ENCODE assay signal across 9 cellular contexts in genomic region chr1:65525297-65526048, GRCh38.
DNase-seq lines count a peak whose midpoint lies in the region; ATAC-seq, FAIRE-seq and TF ChIP-seq lines count a peak whose summit lies in the region.
"Had no signal": no experiment of that assay in that cellular context is flagged by ENCODE, and none has a peak within 500 bp of the region (broad histone marks: within the 10 kb centered on the region; RNA-seq: fewer than 3 reads in every experiment).

No MANE protein-coding gene starts in this region.

- intact Hi-C loops in left lung (cut with DNase I): no loop called here
- intact Hi-C loops in activated T-helper 1 cell treated with anti-CD3 and anti-CD28 coated beads, Interleukin-12 subunit alpha, Interleukin-12 subunit beta, Interleukin-2, Interleukin-4 antibody, amounts not matched to agents 30 ng/mL and 10 ng/mL and 1 ng/mL, durations not matched to agents 14 hours and 24 hours and 36 hours (cut with micrococcal nuclease): no loop called here

- H3K4me3 Mint-ChIP-seq in activated T-helper 1 cell treated with anti-CD3 and anti-CD28 coated beads, Interleukin-12 subunit alpha, Interleukin-12 subunit beta, Interleukin-2, Interleukin-4 antibody, amounts not matched to agents 30 ng/mL and 10 ng/mL and 1 ng/mL, durations not matched to agents 14 hours and 24 hours and 36 hours: no peak overlapping the region

- DNase-seq in NCI-H146 (lab: John Stamatoyannopoulos, UW) (peak; percentile 33), NCI-H146 treated with DMSO at 0.1 percent for 48 hours (lab: John Stamatoyannopoulos, UW; ENCODE audit: unreplicated experiment) (no peak), bronchial epithelial cell (ENCODE audit: low read depth) (no peak), left lung (peak in 1 of 2 donors; percentile 80), suprapubic skin (ENCODE audit: low spot score in 2 of 2) (peak in 1 of 2 donors; percentile 68), OCI-M2 (lab: John Stamatoyannopoulos, UW; ENCODE audit: unreplicated experiment) (no peak)
- no peak for DNase-seq in activated T-helper 1 cell treated with anti-CD3 and anti-CD28 coated beads, Interleukin-12 subunit alpha, Interleukin-12 subunit beta, Interleukin-2, Interleukin-4 antibody, amounts not matched to agents 30 ng/mL and 10 ng/mL and 1 ng/mL, durations not matched to agents 14 hours and 24 hours and 36 hours (ENCODE audit: low spot score)
- DNase-seq: AML-193 had no signal

- H3K27ac ChIP-seq in left lung (peak overlapping the region; percentile 2 to 63), suprapubic skin (peak overlapping the region; percentile 79)

- FAIRE-seq in bronchial epithelial cell (lab: Jason Lieb, UNC): no peak

- peak overlapping the region; percentile 10 for H3K4me3 ChIP-seq in bronchial epithelial cell (ENCODE audit: low read depth, low read length)
- H3K4me3 ChIP-seq in left lung: peak overlapping the region; percentile 28 to 38
- peak overlapping the region; percentile 63 for H3K4me3 ChIP-seq in suprapubic skin

- TF ChIP-seq POLR2A in suprapubic skin (IDR thresholded peaks at IDR 0.05): no peak

- H3K4me1 ChIP-seq in left lung (peaks cover 0 to 10% of the 10 kb centered on the region in 2 donors), suprapubic skin (peaks cover 20% of the 10 kb centered on the region)

- ATAC-seq in left lung: peak; percentile 53
- ATAC-seq in HG03565 (IDR thresholded peaks at IDR 0.05; ENCODE audit: unreplicated experiment): no peak

- H3K36me3 Mint-ChIP-seq in activated T-helper 1 cell treated with anti-CD3 and anti-CD28 coated beads, Interleukin-12 subunit alpha, Interleukin-12 subunit beta, Interleukin-2, Interleukin-4 antibody, amounts not matched to agents 30 ng/mL and 10 ng/mL and 1 ng/mL, durations not matched to agents 14 hours and 24 hours and 36 hours (ENCODE audit: low read depth): no peaks in the 10 kb centered on the region

- H3K27ac Mint-ChIP-seq in activated T-helper 1 cell treated with anti-CD3 and anti-CD28 coated beads, Interleukin-12 subunit alpha, Interleukin-12 subunit beta, Interleukin-2, Interleukin-4 antibody, amounts not matched to agents 30 ng/mL and 10 ng/mL and 1 ng/mL, durations not matched to agents 14 hours and 24 hours and 36 hours: no peak overlapping the region

- H3K9me3 Mint-ChIP-seq in activated T-helper 1 cell treated with anti-CD3 and anti-CD28 coated beads, Interleukin-12 subunit alpha, Interleukin-12 subunit beta, Interleukin-2, Interleukin-4 antibody, amounts not matched to agents 30 ng/mL and 10 ng/mL and 1 ng/mL, durations not matched to agents 14 hours and 24 hours and 36 hours: no peaks in the 10 kb centered on the region

- TF ChIP-seq CTCF in bronchial epithelial cell (IDR thresholded peaks at IDR 0.05; ENCODE audit: insufficient read depth, low read length, severe bottlenecking) (no peak), left lung (IDR thresholded peaks at IDR 0.05) (no peak), suprapubic skin (IDR thresholded peaks at IDR 0.05) (no peak)

- H3K36me3 ChIP-seq in bronchial epithelial cell (ENCODE audit: control insufficient read depth, insufficient read depth, low read length) (no peaks in the 10 kb centered on the region), left lung (no peaks in the 10 kb centered on the region), suprapubic skin (no peaks in the 10 kb centered on the region)

- no peak for TF ChIP-seq EP300 in suprapubic skin (IDR thresholded peaks at IDR 0.05)

- H3K9me3 ChIP-seq in left lung (no peaks in the 10 kb centered on the region), suprapubic skin (no peaks in the 10 kb centered on the region)

- no peaks in the 10 kb centered on the region for H3K4me1 Mint-ChIP-seq in activated T-helper 1 cell treated with anti-CD3 and anti-CD28 coated beads, Interleukin-12 subunit alpha, Interleukin-12 subunit beta, Interleukin-2, Interleukin-4 antibody, amounts not matched to agents 30 ng/mL and 10 ng/mL and 1 ng/mL, durations not matched to agents 14 hours and 24 hours and 36 hours (ENCODE audit: low read depth)

- 0% methylated on average over 24 of the region's 86 CpGs for WGBS in suprapubic skin

- peaks cover 36% of the 10 kb centered on the region for H3K27me3 Mint-ChIP-seq in activated T-helper 1 cell treated with anti-CD3 and anti-CD28 coated beads, Interleukin-12 subunit alpha, Interleukin-12 subunit beta, Interleukin-2, Interleukin-4 antibody, amounts not matched to agents 30 ng/mL and 10 ng/mL and 1 ng/mL, durations not matched to agents 14 hours and 24 hours and 36 hours (ENCODE audit: insufficient read depth)

- H3K27me3 ChIP-seq in bronchial epithelial cell (ENCODE audit: control insufficient read depth, insufficient read depth, low read length) (peaks cover 21% of the 10 kb centered on the region), left lung (peaks cover 38 to 54% of the 10 kb centered on the region in 2 donors), suprapubic skin (peaks cover 19% of the 10 kb centered on the region)

Comparison
In these comparisons a context has a peak if more than half of its experiments do, and no peak if none do; other contexts are left out.
1. H3K4me3 ChIP-seq: peak in every context shown above with its lines; median percentile 63 in suprapubic skin; 33 in left lung; 10 in bronchial epithelial cell.